ENCODE assay signal across 10 cellular contexts in genomic region chr17:50101346-50102163, GRCh38. TPM values are rescaled to one million over a fixed set of nuclear protein-coding genes. Genes with fewer than 3 reads are reported as not detected.
DNase-seq lines count a peak whose midpoint lies in the region; ATAC-seq and TF ChIP-seq lines count a peak whose summit lies in the region.
"Had no signal": no experiment of that assay in that cellular context is flagged by ENCODE, and none has a peak within 500 bp of the region (broad histone marks: within the 10 kb centered on the region; RNA-seq: fewer than 3 reads in every experiment).

No MANE protein-coding gene starts in this region.

- no peak overlapping the region for H2BK12ac ChIP-seq in H9 (ENCODE audit: insufficient read length, low read depth, low read length)

- H2BK120ac ChIP-seq in H9 (ENCODE audit: low read depth, low read length, poor library complexity, severe bottlenecking), result no peak overlapping the region

- H3K27ac Mint-ChIP-seq in H9, result peak overlapping the region in 1 of 3 experiments; percentile 52; a peak in 1 of 7 replicates
- no peak overlapping the region for H3K27ac Mint-ChIP-seq in stimulated activated naive B cell treated with anti-CD40 and anti-IgM and Interleukin-4, amounts not matched to agents 10 μg/mL and 1 μg/mL and 100 μg/mL, for 72 hours
- no peak overlapping the region for H3K27ac Mint-ChIP-seq in activated T-cell treated with anti-CD3 and anti-CD28 coated beads, Interleukin-2, amount 50 U/mL, for 72 hours
- peak overlapping the region in 1 of 2 donors; percentile 25 for H3K27ac Mint-ChIP-seq in effector memory CD8-positive, alpha-beta T cell

- TF ChIP-seq CTCF in H9 (conservative IDR thresholded peaks at IDR 0.05) (no peak; the same call in 2 of the 3 replicates), sigmoid colon (IDR thresholded peaks at IDR 0.05) (peak in 2 of 4 experiments; percentile 26 to 39)

- no peak overlapping the region for H4K8ac ChIP-seq in H9 (replicated peaks; ENCODE audit: insufficient read length, low read depth, low read length)

- H3K27me3 ChIP-seq in H9 (ENCODE audit: insufficient read depth, low read length), result no peaks in the 10 kb centered on the region
- H3K27me3 ChIP-seq in iPS-20b (ENCODE audit: insufficient read depth, low read length), result no peaks in the 10 kb centered on the region
- no peaks in the 10 kb centered on the region for H3K27me3 ChIP-seq in sigmoid colon
- H3K27me3 ChIP-seq: brain microvascular endothelial cell had no signal

- H3K4me1 ChIP-seq in H9 (ENCODE audit: insufficient read depth, low read length), result no peaks in the 10 kb centered on the region; the same call in 1 of the 2 replicates
- peaks cover 14% of the 10 kb centered on the region; the same call in 1 of the 2 replicates for H3K4me1 ChIP-seq in iPS-20b (ENCODE audit: insufficient read depth, low read length)
- H3K4me1 ChIP-seq in sigmoid colon, result peaks cover 0 to 58% (median 48%) of the 10 kb centered on the region in 4 donors

- no peak overlapping the region for H2BK15ac ChIP-seq in H9 (ENCODE audit: low read depth, low read length)

- intact Hi-C loops in sigmoid colon (cut with DNase I), result no loop called here

- no peaks in the 10 kb centered on the region for H3K27me3 Mint-ChIP-seq in H9 (ENCODE audit: low read depth)
- H3K27me3 Mint-ChIP-seq in stimulated activated naive B cell treated with anti-CD40 and anti-IgM and Interleukin-4, amounts not matched to agents 10 μg/mL and 1 μg/mL and 100 μg/mL, for 72 hours, result no peaks in the 10 kb centered on the region
- no peaks in the 10 kb centered on the region for H3K27me3 Mint-ChIP-seq in activated T-cell treated with anti-CD3 and anti-CD28 coated beads, Interleukin-2, amount 50 U/mL, for 72 hours (ENCODE audit: low read depth)
- no peaks in the 10 kb centered on the region for H3K27me3 Mint-ChIP-seq in effector memory CD8-positive, alpha-beta T cell

- H2AK5ac ChIP-seq in H9 (ENCODE audit: insufficient read length, low read length), result no peak overlapping the region

- ATAC-seq in stimulated activated naive B cell treated with anti-CD40 and anti-IgM and Interleukin-4, amounts not matched to agents 10 μg/mL and 1 μg/mL and 100 μg/mL, for 72 hours (replicated peaks), result no peak
- no peak for ATAC-seq in activated T-cell treated with anti-CD3 and anti-CD28 coated beads, Interleukin-2, amount 50 U/mL, for 72 hours (replicated peaks in 1 of 2)
- ATAC-seq in effector memory CD8-positive, alpha-beta T cell (replicated peaks), result no peak

- H3K27ac ChIP-seq in H9 (ENCODE audit: insufficient read length, low read depth, low read length) (no peak overlapping the region), iPS-20b (ENCODE audit: low read length) (no peak overlapping the region), sigmoid colon (peak overlapping the region; percentile 69 to 88 (median 78))
- H3K27ac ChIP-seq: brain microvascular endothelial cell had no signal

- no peak overlapping the region for H3K18ac ChIP-seq in H9 (ENCODE audit: insufficient read length, low read depth, low read length)

- peak overlapping the region; percentile 2 for H3K4me2 ChIP-seq in H9 (ENCODE audit: insufficient read depth, insufficient read length, low read length)

- no peak overlapping the region for H3K23ac ChIP-seq in H9 (ENCODE audit: insufficient read length, low read depth, low read length)

- H3K4ac ChIP-seq in H9 (ENCODE audit: low read depth, low read length), result no peak overlapping the region

- peaks cover 18 to 33% of the 10 kb centered on the region in 2 experiments for H3K4me1 Mint-ChIP-seq in H9
- H3K4me1 Mint-ChIP-seq in stimulated activated naive B cell treated with anti-CD40 and anti-IgM and Interleukin-4, amounts not matched to agents 10 μg/mL and 1 μg/mL and 100 μg/mL, for 72 hours, result peaks cover 9 to 12% of the 10 kb centered on the region in 2 donors
- peaks cover 11% of the 10 kb centered on the region for H3K4me1 Mint-ChIP-seq in activated T-cell treated with anti-CD3 and anti-CD28 coated beads, Interleukin-2, amount 50 U/mL, for 72 hours (ENCODE audit: low read depth)
- peaks cover 29% of the 10 kb centered on the region in 2 donors for H3K4me1 Mint-ChIP-seq in effector memory CD8-positive, alpha-beta T cell (ENCODE audit: low read depth in 2 of 2)

- TF ChIP-seq EP300 in sigmoid colon (IDR thresholded peaks at IDR 0.05), result no peak

- H3K4me3 Mint-ChIP-seq in H9, result peak overlapping the region; percentile 14 to 54; a peak in 3 of 5 replicates
- H3K4me3 Mint-ChIP-seq in stimulated activated naive B cell treated with anti-CD40 and anti-IgM and Interleukin-4, amounts not matched to agents 10 μg/mL and 1 μg/mL and 100 μg/mL, for 72 hours, result no peak overlapping the region
- H3K4me3 Mint-ChIP-seq in activated T-cell treated with anti-CD3 and anti-CD28 coated beads, Interleukin-2, amount 50 U/mL, for 72 hours, result no peak overlapping the region
- H3K4me3 Mint-ChIP-seq in effector memory CD8-positive, alpha-beta T cell, result no peak overlapping the region

- no peaks in the 10 kb centered on the region for H3K9me3 Mint-ChIP-seq in H9
- no peaks in the 10 kb centered on the region for H3K9me3 Mint-ChIP-seq in stimulated activated naive B cell treated with anti-CD40 and anti-IgM and Interleukin-4, amounts not matched to agents 10 μg/mL and 1 μg/mL and 100 μg/mL, for 72 hours
- H3K9me3 Mint-ChIP-seq in activated T-cell treated with anti-CD3 and anti-CD28 coated beads, Interleukin-2, amount 50 U/mL, for 72 hours, result no peaks in the 10 kb centered on the region
- H3K9me3 Mint-ChIP-seq in effector memory CD8-positive, alpha-beta T cell, result no peaks in the 10 kb centered on the region

- H2AFZ ChIP-seq in H9 (ENCODE audit: low read length), result no peak overlapping the region

- no CpG with 5 or more reads among the region's 17 CpGs for WGBS in H9 (ENCODE audit: extremely low coverage, insufficient read length, low lambda C conversion rate)
- 14 to 62% methylated on average over 17 of the region's 17 CpGs for WGBS in sigmoid colon, 2 donors

- H3K36me3 ChIP-seq in iPS-20b (ENCODE audit: insufficient read depth, low read depth, low read length) (peaks cover 4% of the 10 kb centered on the region; the same call in 1 of the 2 replicates), sigmoid colon (peaks cover 23 to 46% (median 39%) of the 10 kb centered on the region in 4 donors)
- H3K36me3 ChIP-seq: brain microvascular endothelial cell had no signal

- no peak overlapping the region for H3T11ph ChIP-seq in H9 (ENCODE audit: low read length)

- H2BK5ac ChIP-seq in H9 (ENCODE audit: insufficient read length, low read length), result no peak overlapping the region

- TF ChIP-seq POLR2A in sigmoid colon (IDR thresholded peaks at IDR 0.05), result no peak

- no peaks in the 10 kb centered on the region for H3K79me2 ChIP-seq in H9 (ENCODE audit: insufficient read depth, low read length)

- H3K4me3 ChIP-seq in iPS-20b (ENCODE audit: low read length), result peak overlapping the region; percentile 25; the same call in 1 of the 2 replicates
- peak overlapping the region in 2 of 4 donors; percentile 3 to 16 for H3K4me3 ChIP-seq in sigmoid colon

- H3K9ac ChIP-seq in H9 (ENCODE audit: extremely low read depth, insufficient read length, low read length) (no peak overlapping the region), iPS-20b (ENCODE audit: low read depth, low read length) (no peak overlapping the region)

- H3K23me2 ChIP-seq in H9 (ENCODE audit: insufficient read length, low read depth, low read length, poor library complexity, severe bottlenecking), result no peaks in the 10 kb centered on the region

- no peak overlapping the region for H4K5ac ChIP-seq in H9 (ENCODE audit: insufficient read length, low read depth, low read length)

- no peaks in the 10 kb centered on the region for H3K79me1 ChIP-seq in H9 (ENCODE audit: insufficient read depth, low read depth, low read length, poor library complexity, severe bottlenecking)

- no peaks in the 10 kb centered on the region for H3K9me3 ChIP-seq in H9 (ENCODE audit: control insufficient read depth, low read depth, low read length)
- no peaks in the 10 kb centered on the region for H3K9me3 ChIP-seq in iPS-20b (ENCODE audit: insufficient read depth, low read depth, low read length)
- H3K9me3 ChIP-seq in sigmoid colon, result no peaks in the 10 kb centered on the region

- no peak overlapping the region for H2BK20ac ChIP-seq in H9 (ENCODE audit: low read depth, low read length, poor library complexity, severe bottlenecking)

- H4K20me1 ChIP-seq in H9 (ENCODE audit: control insufficient read depth, insufficient read depth, insufficient read length), result no peaks in the 10 kb centered on the region

- H3K36me3 Mint-ChIP-seq in H9 (ENCODE audit: insufficient read depth in 1 of 3, low read depth in 3 of 3), result peaks cover 0 to 8% (median 4%) of the 10 kb centered on the region in 3 experiments; a peak in 5 of 7 replicates
- H3K36me3 Mint-ChIP-seq in stimulated activated naive B cell treated with anti-CD40 and anti-IgM and Interleukin-4, amounts not matched to agents 10 μg/mL and 1 μg/mL and 100 μg/mL, for 72 hours, result peaks cover 13 to 17% of the 10 kb centered on the region in 2 donors
- no peaks in the 10 kb centered on the region for H3K36me3 Mint-ChIP-seq in activated T-cell treated with anti-CD3 and anti-CD28 coated beads, Interleukin-2, amount 50 U/mL, for 72 hours (ENCODE audit: insufficient read depth in 2 of 2)
- H3K36me3 Mint-ChIP-seq in effector memory CD8-positive, alpha-beta T cell (ENCODE audit: insufficient read depth), result peaks cover 4% of the 10 kb centered on the region

- DNase-seq in H9 (peak; percentile 54), amniotic epithelial cell (ENCODE audit: low read depth) (peak; percentile 74), sigmoid colon (peak; percentile 81), T-helper 9 cell (no peak)
- DNase-seq in stimulated activated naive B cell treated with anti-CD40 and anti-IgM and Interleukin-4, amounts not matched to agents 10 μg/mL and 1 μg/mL and 100 μg/mL, for 72 hours, result no peak
- no peak for DNase-seq in activated T-cell treated with anti-CD3 and anti-CD28 coated beads, Interleukin-2, amount 50 U/mL, for 72 hours
- DNase-seq in effector memory CD8-positive, alpha-beta T cell, result no peak
- DNase-seq: brain microvascular endothelial cell, DMS153 had no signal

- no peak overlapping the region for H3K56ac ChIP-seq in H9 (ENCODE audit: insufficient read length, low read depth, low read length)

- no peak overlapping the region for H4K91ac ChIP-seq in H9 (ENCODE audit: insufficient read length, low read depth, low read length)

- no peak overlapping the region; the same call in 1 of the 2 replicates for H3K14ac ChIP-seq in H9 (ENCODE audit: insufficient read depth, low read length)

RNA-seq across cellular contexts. Expression of gene PDK2, which starts 6.4 kb away (rescaled TPM):
- total RNA-seq in H9 (2021) (16.2 and 19.9 TPM in 2 replicates), sigmoid colon (10 to 100 TPM; 40.3 to 82.8 (median 45.7) TPM)
- 10 to 100 TPM; 23.1 to 56.5 (median 43.9) TPM for polyA plus RNA-seq in sigmoid colon
- 10 to 100 TPM; 26.6 to 34.6 TPM for total RNA-seq in activated T-cell treated with anti-CD3 and anti-CD28 coated beads, Interleukin-2, amount 50 U/mL, for 72 hours

RNA-seq across cellular contexts. Expression of gene SAMD14, which starts 28.4 kb away (rescaled TPM):
- total RNA-seq in H9 (2021) (4.8 and 5.9 TPM in 2 replicates), sigmoid colon (1 to 10 TPM in 1 of 4 donors, under 1 TPM in 3; 0.16 to 2.5 (median 0.63) TPM)
- 1 to 10 TPM in 2 of 3 donors, under 1 TPM in 1; 0.92 to 1.3 (median 1.2) TPM for polyA plus RNA-seq in sigmoid colon
- total RNA-seq in activated T-cell treated with anti-CD3 and anti-CD28 coated beads, Interleukin-2, amount 50 U/mL, for 72 hours, result 1 to 10 TPM; 3.3 to 6.9 TPM

RNA-seq across cellular contexts. Expression of gene ITGA3, which starts 45.6 kb away (rescaled TPM):
- total RNA-seq in H9 (2021) (22.5 and 22.7 TPM in 2 replicates), sigmoid colon (10 to 100 TPM; 19.9 to 54.0 (median 39.5) TPM)
- polyA plus RNA-seq in sigmoid colon, result 10 to 100 TPM; 15.6 to 85.1 (median 17.1) TPM
- total RNA-seq in activated T-cell treated with anti-CD3 and anti-CD28 coated beads, Interleukin-2, amount 50 U/mL, for 72 hours, result 10 to 100 TPM; 16.6 to 16.9 TPM

RNA-seq across cellular contexts. Expression of gene PPP1R9B, which starts 48.9 kb away (rescaled TPM):
- total RNA-seq in H9 (2021), result 23.0 and 25.8 TPM in 2 replicates
- 10 to 100 TPM; 15.3 to 18.8 (median 16.8) TPM for total RNA-seq in sigmoid colon
- polyA plus RNA-seq in sigmoid colon, result 10 to 100 TPM in 2 of 3 donors, 1 to 10 TPM in 1; 9.0 to 38.7 (median 10.9) TPM
- total RNA-seq in activated T-cell treated with anti-CD3 and anti-CD28 coated beads, Interleukin-2, amount 50 U/mL, for 72 hours, result 100 to 1,000 TPM; 111 to 128 TPM

Comparison
In these comparisons a context has a peak if more than half of its experiments do, and no peak if none do; other contexts are left out.
1. DNase-seq: peak in H9 (single experiment), amniotic epithelial cell (single experiment) and sigmoid colon (single experiment); none in T-helper 9 cell (single experiment), stimulated activated naive B cell treated with anti-CD40 and anti-IgM and Interleukin-4, amounts not matched to agents 10 μg/mL and 1 μg/mL and 100 μg/mL, for 72 hours (single experiment), activated T-cell treated with anti-CD3 and anti-CD28 coated beads, Interleukin-2, amount 50 U/mL, for 72 hours (0 of 2) and effector memory CD8-positive, alpha-beta T cell (0 of 3).
2. H3K27ac ChIP-seq: peak in sigmoid colon (4 of 4); none in H9 (single experiment) and iPS-20b (single experiment).
3. H3K4me3 Mint-ChIP-seq: peak in H9 (2 of 2); none in stimulated activated naive B cell treated with anti-CD40 and anti-IgM and Interleukin-4, amounts not matched to agents 10 μg/mL and 1 μg/mL and 100 μg/mL, for 72 hours (0 of 2), activated T-cell treated with anti-CD3 and anti-CD28 coated beads, Interleukin-2, amount 50 U/mL, for 72 hours (0 of 2) and effector memory CD8-positive, alpha-beta T cell (0 of 2).